Comparison of ENCODE assay signal across 12 cellular contexts in the genomic region with DNA sequence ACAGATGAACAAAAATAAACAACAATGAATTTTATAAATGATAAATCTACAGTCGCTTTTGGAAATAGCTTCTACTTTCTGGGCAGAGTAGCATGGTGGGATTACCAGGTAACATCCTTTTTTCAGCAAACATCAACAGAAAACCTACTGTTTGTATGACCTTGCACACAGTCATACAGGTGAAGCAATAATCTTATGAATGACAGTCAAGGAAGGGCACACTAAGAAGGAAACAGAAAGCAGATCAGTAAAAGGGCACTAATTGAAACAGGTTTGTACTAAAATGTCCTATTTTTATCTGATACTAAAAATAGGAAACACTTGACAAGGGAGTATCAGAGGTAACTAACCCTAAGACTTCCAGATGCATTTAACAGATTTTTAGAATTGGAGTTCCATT.
DNase-seq lines count a peak whose midpoint lies in the region; ATAC-seq and TF ChIP-seq lines count a peak whose summit lies in the region.
"Had no signal": no experiment of that assay in that cellular context is flagged by ENCODE, and none has a peak within 500 bp of the region (broad histone marks: within the 10 kb centered on the region; RNA-seq: fewer than 3 reads in every experiment).

No MANE protein-coding gene starts in this region.

- H3K27me3 ChIP-seq in BE2C = no peaks in the 10 kb centered on the region
- H3K27me3 ChIP-seq: ovary had no signal

- no peaks in the 10 kb centered on the region for H3K4me1 ChIP-seq in BE2C

- peak overlapping the region; percentile 45 for H3K27ac ChIP-seq in epithelial cell of prostate
- H3K27ac ChIP-seq: ovary had no signal

- H3K27me3 Mint-ChIP-seq in activated T-helper 2 cell treated with anti-CD3 and anti-CD28 coated beads, Interferon-gamma antibody, Interleukin-2, Interleukin-4, amounts not matched to agents 10 μg/mL and 5 μg/mL and 100 μg/mL, durations not matched to agents 14 hours and 24 hours and 36 hours (ENCODE audit: low read depth) = peaks cover 2% of the 10 kb centered on the region

- DNase-seq in epithelial cell of prostate (ENCODE audit: low read depth, low spot score) = no peak
- no peak for DNase-seq in activated T-helper 2 cell treated with anti-CD3 and anti-CD28 coated beads, Interferon-gamma antibody, Interleukin-2, Interleukin-4, amounts not matched to agents 10 μg/mL and 5 μg/mL and 100 μg/mL, durations not matched to agents 14 hours and 24 hours and 36 hours (ENCODE audit: low spot score)
- DNase-seq in BE2C = no peak
- no peak for DNase-seq in stimulated activated CD4-positive, alpha-beta T cell treated with anti-CD3 and anti-CD28 coated beads, Interleukin-4, amount 100 ng/mL, for 4 hours
- DNase-seq: activated T-cell treated with anti-CD3 and anti-CD28 coated beads, Interleukin-2, amount 50 U/mL, for 1 hour; amygdala; ovary; SW 1271 had no signal

- H3K4me3 ChIP-seq in BE2C (ENCODE audit: low read depth, low read length) = no peak overlapping the region
- H3K4me3 ChIP-seq: ovary had no signal

- H3K4me1 Mint-ChIP-seq in activated T-helper 2 cell treated with anti-CD3 and anti-CD28 coated beads, Interferon-gamma antibody, Interleukin-2, Interleukin-4, amounts not matched to agents 10 μg/mL and 5 μg/mL and 100 μg/mL, durations not matched to agents 14 hours and 24 hours and 36 hours (ENCODE audit: low read depth) = peaks cover 13% of the 10 kb centered on the region
- H3K4me1 Mint-ChIP-seq: WTC11 had no signal

- peak; percentile 62 for ATAC-seq in GM18519 (IDR thresholded peaks at IDR 0.05; ENCODE audit: low FRiP score, unreplicated experiment)
- peak; percentile 58 for ATAC-seq in GM21381 (IDR thresholded peaks at IDR 0.05; ENCODE audit: unreplicated experiment)
- ATAC-seq in HG03439 (IDR thresholded peaks at IDR 0.05; ENCODE audit: unreplicated experiment) = peak; percentile 75
- ATAC-seq: WTC11 had no signal

- no peaks in the 10 kb centered on the region for H3K36me3 Mint-ChIP-seq in activated T-helper 2 cell treated with anti-CD3 and anti-CD28 coated beads, Interferon-gamma antibody, Interleukin-2, Interleukin-4, amounts not matched to agents 10 μg/mL and 5 μg/mL and 100 μg/mL, durations not matched to agents 14 hours and 24 hours and 36 hours (ENCODE audit: low read depth)
- H3K36me3 Mint-ChIP-seq: WTC11 had no signal

- no peaks in the 10 kb centered on the region for H3K9me3 Mint-ChIP-seq in activated T-helper 2 cell treated with anti-CD3 and anti-CD28 coated beads, Interferon-gamma antibody, Interleukin-2, Interleukin-4, amounts not matched to agents 10 μg/mL and 5 μg/mL and 100 μg/mL, durations not matched to agents 14 hours and 24 hours and 36 hours

- no peak overlapping the region for H3K4me3 Mint-ChIP-seq in activated T-helper 2 cell treated with anti-CD3 and anti-CD28 coated beads, Interferon-gamma antibody, Interleukin-2, Interleukin-4, amounts not matched to agents 10 μg/mL and 5 μg/mL and 100 μg/mL, durations not matched to agents 14 hours and 24 hours and 36 hours (ENCODE audit: low read depth)
- H3K4me3 Mint-ChIP-seq: WTC11 had no signal

- intact Hi-C loops in activated T-helper 2 cell treated with anti-CD3 and anti-CD28 coated beads, Interferon-gamma antibody, Interleukin-2, Interleukin-4, amounts not matched to agents 10 μg/mL and 5 μg/mL and 100 μg/mL, durations not matched to agents 14 hours and 24 hours and 36 hours (cut with micrococcal nuclease) = no loop called here

- H3K27ac Mint-ChIP-seq in activated T-helper 2 cell treated with anti-CD3 and anti-CD28 coated beads, Interferon-gamma antibody, Interleukin-2, Interleukin-4, amounts not matched to agents 10 μg/mL and 5 μg/mL and 100 μg/mL, durations not matched to agents 14 hours and 24 hours and 36 hours = no peak overlapping the region
- H3K27ac Mint-ChIP-seq: WTC11 had no signal

- TF ChIP-seq CTCF in BE2C (IDR thresholded peaks at IDR 0.05; ENCODE audit: low read depth, low read length) = no peak

- no peaks in the 10 kb centered on the region for H3K9me3 ChIP-seq in BE2C
- H3K9me3 ChIP-seq: ovary had no signal

- no peaks in the 10 kb centered on the region for H3K36me3 ChIP-seq in BE2C
- H3K36me3 ChIP-seq: ovary had no signal
